Comparison of ENCODE assay signal across 8 cellular contexts in the genomic region with DNA sequence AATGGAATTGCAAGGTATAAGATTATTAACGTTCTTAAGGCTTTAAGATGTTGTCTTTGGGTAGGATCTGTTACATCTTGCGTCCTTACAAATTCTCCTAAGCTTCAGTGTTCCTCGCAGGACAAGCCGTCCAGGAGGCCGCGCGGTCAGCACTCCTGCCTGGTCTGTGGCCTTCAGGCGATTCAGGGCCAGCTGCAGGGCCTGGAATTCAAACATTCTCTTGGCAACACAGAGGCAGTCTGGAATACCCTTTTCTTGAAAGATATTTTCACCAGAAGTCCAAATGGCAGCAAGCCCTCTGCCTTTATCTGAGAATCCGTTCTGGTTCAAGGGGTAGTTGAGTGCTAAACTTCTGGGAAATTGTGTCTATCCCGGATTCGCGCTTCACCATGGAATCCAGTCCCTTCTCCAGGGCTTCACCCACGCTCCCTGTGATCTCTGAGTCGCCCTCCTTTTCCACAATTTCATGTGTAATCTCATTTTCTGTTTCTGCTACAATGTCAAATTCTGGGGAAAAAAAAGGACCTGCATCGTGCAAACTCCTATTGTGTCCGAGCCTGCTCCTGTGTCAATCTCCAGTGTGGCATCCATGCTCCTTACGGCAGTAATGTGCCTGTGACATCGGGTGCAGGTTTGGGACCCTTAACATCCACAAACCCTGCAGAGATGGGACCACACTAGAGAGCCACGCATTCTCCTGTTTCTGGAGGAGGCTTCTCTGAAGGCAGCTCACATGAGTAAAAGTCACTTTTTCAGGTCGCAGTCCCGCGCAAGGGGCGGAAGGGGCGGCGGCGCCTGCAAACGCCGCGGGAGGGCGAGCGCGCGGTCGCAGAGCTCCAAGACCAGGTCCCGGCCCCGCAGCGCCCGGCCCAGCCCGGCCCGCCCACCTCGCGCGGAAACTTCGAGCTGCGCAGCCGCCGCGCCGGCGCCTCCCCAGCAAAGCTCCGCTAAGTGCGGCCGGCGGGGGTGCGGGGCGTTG. TPM values are rescaled to one million over a fixed set of nuclear protein-coding genes. Genes with fewer than 3 reads are reported as not detected.
DNase-seq lines count a peak whose midpoint lies in the region; ATAC-seq, FAIRE-seq and TF ChIP-seq lines count a peak whose summit lies in the region.

No MANE protein-coding gene starts in this region.

- in situ Hi-C loops in GM12878 (cut with MboI), result no loop called here

- TF ChIP-seq POLR2A in GM12878 (IDR thresholded peaks at IDR 0.05; ENCODE audit: low read depth, low read length), result no peak

- no peaks in the 10 kb centered on the region for H3K79me2 ChIP-seq in GM12878 (ENCODE audit: control insufficient read depth, insufficient read depth, low read length)

- no peak for FAIRE-seq in GM12878 (lab: Jason Lieb, UNC)

- H3K27ac ChIP-seq in RWPE1, result no peak overlapping the region
- no peak overlapping the region for H3K27ac ChIP-seq in GM12878 (ENCODE audit: control insufficient read depth, insufficient read depth)

- POLR2A ChIA-PET in RWPE1 (lab: Yijun Ruan, JAX; ENCODE audit: low non-redundant PET), result no interaction called here
- POLR2A ChIA-PET in GM12878 (lab: Charles Lee), result interaction anchor here (0.6 to 1.4 kb wide), 8 partner anchors 8 to 134 kb away, joined by 3 to 7 read pairs (median 3); partner anchors contain the start of gene SC5D

- no TSS peak for BruUV-seq in GM12878 (replicated peaks; lab: Mats Ljungman, UMichigan)

- intact Hi-C loops in GM12878 (cut with micrococcal nuclease; ENCODE audit: unreplicated experiment) (no loop called here), left colon (cut with DNase I, micrococcal nuclease) (no loop called here)

- peak overlapping the region; percentile 42 for H3K9ac ChIP-seq in GM12878 (ENCODE audit: control insufficient read depth, insufficient read depth, low read length)

- H3K36me3 ChIP-seq in GM12878 (ENCODE audit: control insufficient read depth in 2 of 2, insufficient read depth in 2 of 2, low read length in 1 of 2), result no peaks in the 10 kb centered on the region

- TF ChIP-seq EP300 in GM12878 (IDR thresholded peaks at IDR 0.05; ENCODE audit: borderline replicate concordance in 1 of 2, control insufficient read depth in 1 of 2, low read depth in 2 of 2, low read length in 2 of 2), result no peak

- TF ChIP-seq RAD21 in GM12878 (IDR thresholded peaks at IDR 0.05; ENCODE audit: insufficient read depth, low read depth, low read length), result no peak

- peak; percentile 19; the same call in 1 of the 2 replicates for TF ChIP-seq CTCF in RWPE1 (conservative IDR thresholded peaks at IDR 0.05; ENCODE audit: low read depth)
- peak in 2 of 3 experiments; percentile 14 to 21; a peak in 1 of 6 replicates for TF ChIP-seq CTCF in GM12878 (IDR thresholded peaks at IDR 0.05 in 2 of 3, conservative IDR thresholded peaks at IDR 0.05 in 1 of 3; ENCODE audit: control insufficient read depth in 2 of 3, extremely low read depth in 1 of 3, insufficient read depth in 1 of 3, low read depth in 3 of 3, low read length in 3 of 3)

- peak overlapping the region; percentile 95 for H3K4me2 ChIP-seq in GM12878 (ENCODE audit: control insufficient read depth, insufficient read depth)

- SMC1A ChIA-PET in GM12878 (lab: Charles Lee; ENCODE audit: uncharacterized antibody, unreplicated experiment), result interaction anchor here (0.7 to 13.9 kb wide), 14 partner anchors 9 to 149 kb away, joined by 3 to 241 read pairs (median 4); partner anchors contain the start of genes SORL1 and SORL1-AS1

- DNase-seq in NCI-H2196 (lab: John Stamatoyannopoulos, UW; ENCODE audit: unreplicated experiment) (peak; percentile 25), NCI-H2196 treated with DMSO at 0.1 percent for 48 hours (lab: John Stamatoyannopoulos, UW; ENCODE audit: unreplicated experiment) (no peak), RWPE1 (ENCODE audit: low spot score) (no peak), GM12878 (ENCODE audit: low read depth, low spot score) (no peak), left colon (peak; percentile 37 to 72), OCI-M1 (lab: John Stamatoyannopoulos, UW) (no peak)
- DNase-seq in stimulated activated CD4-positive, alpha-beta T cell treated with anti-CD3 and anti-CD28 coated beads, TNF-alpha, amount 100 ng/mL, for 4 hours (ENCODE audit: low read depth in 3 of 3), result peak in 2 of 3 experiments; percentile 17 to 35

- RAD21 ChIA-PET in GM12878 (lab: Charles Lee; ENCODE audit: unreplicated experiment), result interaction anchor here (0.9 to 6.2 kb wide), 10 partner anchors 10 to 90 kb away, joined by 3 to 42 read pairs (median 6); no protein-coding TSS in a partner anchor

- peaks cover 46% of the 10 kb centered on the region for H3K4me1 ChIP-seq in GM12878 (ENCODE audit: control insufficient read depth, insufficient read depth, low read length)

- no peaks in the 10 kb centered on the region for H4K20me1 ChIP-seq in GM12878 (ENCODE audit: control insufficient read depth, insufficient read depth)

- H3K4me3 ChIP-seq in GM12878, result peak overlapping the region; percentile 39; the same call in 1 of the 2 replicates

- 37% methylated on average over 44 of the region's 56 CpGs for WGBS in GM12878 (ENCODE audit: insufficient coverage, insufficient replicate concordance, low lambda C conversion rate, missing lambda C conversion rate)

- CTCF ChIA-PET in RWPE1 (lab: Yijun Ruan, JAX), result interaction anchor here (0.6 to 0.7 kb wide), 2 partner anchors 58 to 158 kb away, joined by 3 to 6 read pairs; no protein-coding TSS in a partner anchor
- CTCF ChIA-PET in GM12878 (lab: Yijun Ruan, JAX), result interaction anchor here (0.8 to 1.9 kb wide), 8 partner anchors 9 to 165 kb away, joined by 3 to 7 read pairs (median 6); no protein-coding TSS in a partner anchor

- H2AFZ ChIP-seq in GM12878 (ENCODE audit: control insufficient read depth, low read depth, low read length), result peak overlapping the region; percentile 85

- ATAC-seq in GM12878, result peak; percentile 57
- peak; percentile 97 for ATAC-seq in left colon
- ATAC-seq in GM21515 (IDR thresholded peaks at IDR 0.05; ENCODE audit: unreplicated experiment), result no peak

- no peaks in the 10 kb centered on the region for H3K27me3 ChIP-seq in GM12878 (replicated peaks in 1 of 2; ENCODE audit: control insufficient read depth in 2 of 2, insufficient read depth in 2 of 2, low read length in 1 of 2)

- no peaks in the 10 kb centered on the region; the same call in 2 of the 3 replicates for H3K9me3 ChIP-seq in GM12878 (replicated peaks; ENCODE audit: control insufficient read depth, insufficient read depth, low read length)

TF ChIP-seq in GM12878, 131 proteins besides CTCF, POLR2A, EP300 and RAD21 (continues in another document):
- TF ChIP-seq E4F1 (IDR thresholded peaks at IDR 0.05; ENCODE audit: borderline replicate concordance, partially characterized antibody), result no peak
- TF ChIP-seq, protein P1, sequence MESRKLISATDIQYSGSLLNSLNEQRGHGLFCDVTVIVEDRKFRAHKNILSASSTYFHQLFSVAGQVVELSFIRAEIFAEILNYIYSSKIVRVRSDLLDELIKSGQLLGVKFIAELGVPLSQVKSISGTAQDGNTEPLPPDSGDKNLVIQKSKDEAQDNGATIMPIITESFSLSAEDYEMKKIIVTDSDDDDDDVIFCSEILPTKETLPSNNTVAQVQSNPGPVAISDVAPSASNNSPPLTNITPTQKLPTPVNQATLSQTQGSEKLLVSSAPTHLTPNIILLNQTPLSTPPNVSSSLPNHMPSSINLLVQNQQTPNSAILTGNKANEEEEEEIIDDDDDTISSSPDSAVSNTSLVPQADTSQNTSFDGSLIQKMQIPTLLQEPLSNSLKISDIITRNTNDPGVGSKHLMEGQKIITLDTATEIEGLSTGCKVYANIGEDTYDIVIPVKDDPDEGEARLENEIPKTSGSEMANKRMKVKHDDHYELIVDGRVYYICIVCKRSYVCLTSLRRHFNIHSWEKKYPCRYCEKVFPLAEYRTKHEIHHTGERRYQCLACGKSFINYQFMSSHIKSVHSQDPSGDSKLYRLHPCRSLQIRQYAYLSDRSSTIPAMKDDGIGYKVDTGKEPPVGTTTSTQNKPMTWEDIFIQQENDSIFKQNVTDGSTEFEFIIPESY (IDR thresholded peaks at IDR 0.05), result no peak
- no peak for TF ChIP-seq SMARCA5 (IDR thresholded peaks at IDR 0.05)

RNA-seq across cellular contexts. Expression of gene SORL1, which starts 25.3 kb away (rescaled TPM):
- total RNA-seq in GM12878 (2013; cell fraction: nucleolus; rRNA removed), result 727 and 773 TPM in 2 replicates
- total RNA-seq in GM12878 (2014; rRNA removed) (75.1 and 77.9 TPM in 2 replicates), GM12878 (2014; rRNA removed; fragmentation: Illumina TruSeq; extraction: Trizol) (58.7 and 61.4 TPM in 2 replicates), GM12878 (2021) (99.6 and 107 TPM in 2 replicates), left colon (100 to 1,000 TPM; 130 to 132 TPM)
- 41.0 TPM for polyA plus RNA-seq in GM12878 (2011; ENCODE audit: low read depth)
- polyA plus RNA-seq in GM12878 (2011; rRNA removed) (74.4 and 102 TPM in 2 replicates), GM12878 (2014; fragmentation: Illumina TruSeq; extraction: Trizol) (60.0 and 68.0 TPM in 2 replicates), GM12878 (2014; fragmentation: Nextera tagmentation; extraction: Ambion mirVana) (10 to 100 TPM; 20.2 to 26.0 TPM), GM12878 (2014; rRNA removed) (42.4 and 44.0 TPM in 2 replicates), GM12878 (2016; fragmentation: Nextera tagmentation; extraction: Ambion mirVana) (10 to 100 TPM; 59.9 to 64.7 TPM)
- 126 and 169 TPM in 2 replicates for polyA plus RNA-seq in GM12878 (2011; cell fraction: cytosol; rRNA removed)
- polyA plus RNA-seq in GM12878 (2011; cell fraction: nucleus; rRNA removed), result 326 and 357 TPM in 2 replicates
- 51.9 and 68.0 TPM in 2 replicates for polyA plus RNA-seq in GM12878 (2012)
- polyA minus RNA-seq in GM12878 (2011; rRNA and poly(A)+ RNA removed), result 515 and 644 TPM in 2 replicates
- polyA minus RNA-seq in GM12878 (2011; cell fraction: cytosol; rRNA and poly(A)+ RNA removed), result 113 and 121 TPM in 2 replicates
- 258 and 338 TPM in 2 replicates for polyA minus RNA-seq in GM12878 (2011; cell fraction: nucleus; rRNA and poly(A)+ RNA removed)

Comparison
In these comparisons a context has a peak if more than half of its experiments do, and no peak if none do; other contexts are left out.
1. DNase-seq: peak in NCI-H2196 (single experiment), left colon (2 of 2) and stimulated activated CD4-positive, alpha-beta T cell treated with anti-CD3 and anti-CD28 coated beads, TNF-alpha, amount 100 ng/mL, for 4 hours (2 of 3); none in NCI-H2196 treated with DMSO at 0.1 percent for 48 hours (single experiment), RWPE1 (single experiment), GM12878 (single experiment) and OCI-M1 (single experiment).